ENCODE assay signal across 9 cellular contexts in the genomic region with DNA sequence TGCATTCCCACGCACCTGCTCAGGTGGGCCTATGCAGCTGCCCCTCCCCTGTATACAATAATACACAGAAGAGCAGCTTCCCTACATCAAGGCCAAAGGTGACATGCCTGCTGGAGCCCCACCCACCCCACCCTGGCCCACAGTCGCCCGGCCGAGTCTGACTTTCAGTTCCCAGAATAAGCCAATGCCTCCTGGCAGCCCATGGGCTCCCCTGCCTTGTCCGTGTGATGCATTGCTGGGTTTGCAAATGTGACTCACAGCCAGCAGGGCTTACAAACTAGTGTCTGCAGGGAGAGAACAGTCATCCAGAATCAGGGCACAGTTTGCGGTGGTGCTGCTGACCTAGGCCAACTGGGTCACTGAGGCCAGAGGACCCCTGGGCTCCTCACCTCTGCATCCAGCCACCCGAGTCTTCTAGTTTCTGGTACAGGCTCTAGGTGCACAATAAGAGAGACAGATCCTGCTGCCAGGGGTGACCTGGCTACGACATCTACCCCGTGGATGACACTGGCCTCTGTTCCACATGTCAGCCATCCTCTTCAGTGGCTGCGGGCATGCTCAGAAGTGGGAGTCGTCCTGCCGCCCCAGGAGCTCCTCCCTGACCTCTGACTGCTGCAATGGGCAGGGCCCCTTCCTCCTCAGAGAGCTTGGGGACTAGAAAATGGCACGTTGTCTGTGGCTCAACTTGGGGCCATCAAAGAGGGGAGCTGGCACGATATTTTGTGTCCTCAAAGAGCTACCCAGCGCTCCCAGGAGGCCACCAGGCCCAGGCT.
DNase-seq lines count a peak whose midpoint lies in the region; ATAC-seq and TF ChIP-seq lines count a peak whose summit lies in the region.
"Had no signal": no experiment of that assay in that cellular context is flagged by ENCODE, and none has a peak within 500 bp of the region (broad histone marks: within the 10 kb centered on the region; RNA-seq: fewer than 3 reads in every experiment).

No MANE protein-coding gene starts in this region.

- DNase-seq in EL = peak; percentile 78
- peak; percentile 93 for DNase-seq in MV-4-11 (lab: John Stamatoyannopoulos, UW)
- peak in 5 of 10 donors; percentile 54 to 78 (median 70) for DNase-seq in dorsolateral prefrontal cortex
- DNase-seq in non-pigmented ciliary epithelial cell (ENCODE audit: low read depth) = peak; percentile 45
- DNase-seq in NCI-H82 (lab: John Stamatoyannopoulos, UW) = no peak
- no peak for DNase-seq in COR-L47 (lab: John Stamatoyannopoulos, UW)
- no peak for DNase-seq in NCI-H2227 treated with DMSO at 0.1 percent for 48 hours (lab: John Stamatoyannopoulos, UW)

- no peak for ATAC-seq in HG03342 (IDR thresholded peaks at IDR 0.05; ENCODE audit: unreplicated experiment)

- H3K27ac ChIP-seq in dorsolateral prefrontal cortex = peak overlapping the region; percentile 36 to 98 (median 89)
- H3K27ac ChIP-seq: SK-N-MC had no signal

- TF ChIP-seq CTCF in dorsolateral prefrontal cortex (IDR thresholded peaks at IDR 0.05 in 54 of 56, conservative IDR thresholded peaks at IDR 0.05 in 2 of 56; ENCODE audit: low read depth in 1 of 56, partially characterized antibody in 56 of 56) = no peak

- no peak overlapping the region for H3K4me3 ChIP-seq in dorsolateral prefrontal cortex
- H3K4me3 ChIP-seq: SK-N-MC had no signal

- intact Hi-C loops in dorsolateral prefrontal cortex (cut with DNase I) = loop anchor here in 1 of 2 donors (5.0 kb wide), 1 partner anchor 50 kb away; no protein-coding TSS in a partner anchor

- H3K27me3 ChIP-seq in dorsolateral prefrontal cortex = no peaks in the 10 kb centered on the region

Comparison
In these comparisons a context has a peak if more than half of its experiments do, and no peak if none do; other contexts are left out.
1. DNase-seq: peak in EL (single experiment), MV-4-11 (single experiment) and non-pigmented ciliary epithelial cell (single experiment); none in NCI-H82 (single experiment), COR-L47 (single experiment) and NCI-H2227 treated with DMSO at 0.1 percent for 48 hours (single experiment).